ENCODE assay signal across 8 cellular contexts in the genomic region with DNA sequence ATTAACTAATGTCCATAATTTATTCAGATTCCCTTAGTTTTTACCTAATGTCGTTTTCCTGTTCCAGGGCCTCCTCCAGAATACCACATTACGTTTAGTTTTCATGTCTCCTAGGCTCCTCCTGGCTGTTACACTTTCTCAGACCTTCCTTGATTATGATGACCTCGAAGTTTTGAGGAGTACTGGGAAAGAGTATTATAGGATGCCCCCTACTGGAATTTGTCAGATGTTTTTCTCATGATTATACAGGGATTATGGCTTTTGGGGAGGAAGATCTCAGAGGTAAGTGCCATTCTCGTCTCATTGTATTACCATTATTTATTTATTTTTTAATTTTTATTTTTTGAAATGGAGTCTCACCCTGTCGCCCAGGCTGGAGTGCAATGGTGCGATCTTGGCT. TPM values are rescaled to one million over a fixed set of nuclear protein-coding genes. Genes with fewer than 3 reads are reported as not detected.
DNase-seq lines count a peak whose midpoint lies in the region; ATAC-seq and TF ChIP-seq lines count a peak whose summit lies in the region.

No MANE protein-coding gene starts in this region.

- H3K9me3 ChIP-seq in upper lobe of left lung: no peaks in the 10 kb centered on the region

- no peak for DNase-seq in BJ (ENCODE audit: low read depth)
- peak; percentile 68 for DNase-seq in HuH-7 (ENCODE audit: low spot score)
- DNase-seq in SKM-1 treated with dmso at 0.1 percent for 144 hours (lab: John Stamatoyannopoulos, UW; ENCODE audit: unreplicated experiment): peak; percentile 17
- no peak for DNase-seq in left cardiac atrium
- no peak for DNase-seq in upper lobe of left lung
- DNase-seq in stimulated activated naive B cell treated with anti-CD40 and anti-IgM and Interleukin-4, amounts not matched to agents 10 μg/mL and 1 μg/mL and 100 μg/mL, for 72 hours: no peak
- no peak for DNase-seq in NK-92 (lab: John Stamatoyannopoulos, UW; ENCODE audit: unreplicated experiment)

- H3K27me3 ChIP-seq in BJ (ENCODE audit: control insufficient read depth, insufficient read depth, low read length) (peaks cover 1% of the 10 kb centered on the region; the same call in 1 of the 2 replicates), upper lobe of left lung (no peaks in the 10 kb centered on the region)

- no peak for TF ChIP-seq EP300 in upper lobe of left lung (IDR thresholded peaks at IDR 0.05)

- ATAC-seq in left cardiac atrium (peak; percentile 47 to 82), upper lobe of left lung (ENCODE audit: low FRiP score in 2 of 2) (peak; percentile 77 to 83), HG03520 (IDR thresholded peaks at IDR 0.05; ENCODE audit: unreplicated experiment) (no peak)
- ATAC-seq in stimulated activated naive B cell treated with anti-CD40 and anti-IgM and Interleukin-4, amounts not matched to agents 10 μg/mL and 1 μg/mL and 100 μg/mL, for 72 hours (replicated peaks): no peak

- H3K36me3 Mint-ChIP-seq in stimulated activated naive B cell treated with anti-CD40 and anti-IgM and Interleukin-4, amounts not matched to agents 10 μg/mL and 1 μg/mL and 100 μg/mL, for 72 hours: no peaks in the 10 kb centered on the region

- H3K9me3 Mint-ChIP-seq in stimulated activated naive B cell treated with anti-CD40 and anti-IgM and Interleukin-4, amounts not matched to agents 10 μg/mL and 1 μg/mL and 100 μg/mL, for 72 hours: no peaks in the 10 kb centered on the region

- no peak overlapping the region for H3K4me3 ChIP-seq in BJ (ENCODE audit: low read depth, low read length)
- no peak overlapping the region for H3K4me3 ChIP-seq in upper lobe of left lung

- TF ChIP-seq POLR2A in upper lobe of left lung (IDR thresholded peaks at IDR 0.05): no peak

- intact Hi-C loops in left cardiac atrium (cut with DNase I): no loop called here

- H3K36me3 ChIP-seq in BJ (ENCODE audit: control insufficient read depth, insufficient read depth, low read length) (no peaks in the 10 kb centered on the region), upper lobe of left lung (no peaks in the 10 kb centered on the region)

- H3K27ac ChIP-seq in upper lobe of left lung: no peak overlapping the region

- H3K27me3 Mint-ChIP-seq in stimulated activated naive B cell treated with anti-CD40 and anti-IgM and Interleukin-4, amounts not matched to agents 10 μg/mL and 1 μg/mL and 100 μg/mL, for 72 hours: no peaks in the 10 kb centered on the region

- peaks cover 0 to 10% (median 3%) of the 10 kb centered on the region in 4 donors for H3K4me1 ChIP-seq in upper lobe of left lung

- H3K4me1 Mint-ChIP-seq in stimulated activated naive B cell treated with anti-CD40 and anti-IgM and Interleukin-4, amounts not matched to agents 10 μg/mL and 1 μg/mL and 100 μg/mL, for 72 hours: no peaks in the 10 kb centered on the region

- peak; percentile 52 for TF ChIP-seq CTCF in BJ (IDR thresholded peaks at IDR 0.05; ENCODE audit: insufficient read depth, low read depth, low read length)
- peak; percentile 11 to 67 (median 46) for TF ChIP-seq CTCF in upper lobe of left lung (IDR thresholded peaks at IDR 0.05)

- WGBS in upper lobe of left lung, 2 donors: 38 to 42% methylated on average over 6 of the region's 6 CpGs

- H3K27ac Mint-ChIP-seq in stimulated activated naive B cell treated with anti-CD40 and anti-IgM and Interleukin-4, amounts not matched to agents 10 μg/mL and 1 μg/mL and 100 μg/mL, for 72 hours: no peak overlapping the region

- no peak overlapping the region for H3K4me3 Mint-ChIP-seq in stimulated activated naive B cell treated with anti-CD40 and anti-IgM and Interleukin-4, amounts not matched to agents 10 μg/mL and 1 μg/mL and 100 μg/mL, for 72 hours

- POLR2A ChIA-PET in BJ (lab: Charles Lee): no interaction called here

- CTCF ChIA-PET in BJ (lab: Yijun Ruan, JAX): interaction anchor here (1.1 to 3.1 kb wide), 7 partner anchors 10 to 98 kb away, joined by 3 to 14 read pairs (median 4); partner anchors contain the start of genes C12orf57 and LPCAT3

RNA-seq across cellular contexts. Expression of gene C1S, which starts 17.7 kb away (rescaled TPM):
- polyA plus RNA-seq in BJ (2011; rRNA removed): 329 and 341 TPM in 2 replicates
- polyA minus RNA-seq in BJ (2011; rRNA and poly(A)+ RNA removed): 73.3 and 114 TPM in 2 replicates
- total RNA-seq in left cardiac atrium (100 to 1,000 TPM; 222 to 287 TPM), upper lobe of left lung (100 to 1,000 TPM; 146 to 338 (median 208) TPM)

RNA-seq across cellular contexts. Expression of gene LPCAT3, which starts 24.6 kb away (rescaled TPM):
- 26.3 and 31.2 TPM in 2 replicates for polyA plus RNA-seq in BJ (2011; rRNA removed)
- polyA minus RNA-seq in BJ (2011; rRNA and poly(A)+ RNA removed): 11.9 and 14.3 TPM in 2 replicates
- total RNA-seq in left cardiac atrium: 10 to 100 TPM; 22.6 to 29.4 TPM
- total RNA-seq in upper lobe of left lung: 100 to 1,000 TPM in 1 of 6 donors, 10 to 100 TPM in 5; 56.3 to 110 (median 84.1) TPM

RNA-seq across cellular contexts. Expression of gene C1R, which starts 49.4 kb away (rescaled TPM):
- polyA plus RNA-seq in BJ (2011; rRNA removed): 668 and 703 TPM in 2 replicates
- polyA minus RNA-seq in BJ (2011; rRNA and poly(A)+ RNA removed): 74.4 and 100 TPM in 2 replicates
- 100 to 1,000 TPM; 331 to 488 TPM for total RNA-seq in left cardiac atrium
- 100 to 1,000 TPM; 116 to 410 (median 210) TPM for total RNA-seq in upper lobe of left lung

Comparison
In these comparisons a context has a peak if more than half of its experiments do, and no peak if none do; other contexts are left out.
1. DNase-seq: peak in HuH-7 (single experiment) and SKM-1 treated with dmso at 0.1 percent for 144 hours (single experiment); none in BJ (single experiment), left cardiac atrium (single experiment), upper lobe of left lung (0 of 2), stimulated activated naive B cell treated with anti-CD40 and anti-IgM and Interleukin-4, amounts not matched to agents 10 μg/mL and 1 μg/mL and 100 μg/mL, for 72 hours (single experiment) and NK-92 (single experiment).
2. ATAC-seq: peak in left cardiac atrium (2 of 2) and upper lobe of left lung (2 of 2); none in stimulated activated naive B cell treated with anti-CD40 and anti-IgM and Interleukin-4, amounts not matched to agents 10 μg/mL and 1 μg/mL and 100 μg/mL, for 72 hours (0 of 2) and HG03520 (single experiment).